In genomic region chr1:179016694-179017382, GRCh38 we compare ENCODE assay signal across 9 cellular contexts. TPM values are rescaled to one million over a fixed set of nuclear protein-coding genes. Genes with fewer than 3 reads are reported as not detected.
DNase-seq lines count a peak whose midpoint lies in the region; FAIRE-seq and TF ChIP-seq lines count a peak whose summit lies in the region.
"Had no signal": no experiment of that assay in that cellular context is flagged by ENCODE, and none has a peak within 500 bp of the region (broad histone marks: within the 10 kb centered on the region; RNA-seq: fewer than 3 reads in every experiment).

No MANE protein-coding gene starts in this region.

- H3K9me3 Mint-ChIP-seq in CD14-positive monocyte: peaks cover 0 to 3% (median 0%) of the 10 kb centered on the region in 7 donors
- H3K9me3 Mint-ChIP-seq in activated CD4-positive, alpha-beta memory T cell treated with anti-CD3 and anti-CD28 coated beads for 36 hours: no peaks in the 10 kb centered on the region

- no peak overlapping the region for H3K4me2 ChIP-seq in MM.1S (ENCODE audit: low read depth, low read length)

- TF ChIP-seq CTCF in CD14-positive monocyte (IDR thresholded peaks at IDR 0.05): no peak
- TF ChIP-seq CTCF in kidney (IDR thresholded peaks at IDR 0.05; ENCODE audit: borderline replicate concordance, extremely low read depth, insufficient read depth): no peak
- no peak for TF ChIP-seq CTCF in MM.1S (IDR thresholded peaks at IDR 0.05; ENCODE audit: low read length)

- no peak overlapping the region for H3K9ac ChIP-seq in kidney (ENCODE audit: low read length in 2 of 2)
- peak overlapping the region in 2 of 5 donors; percentile 17 to 38 for H3K9ac ChIP-seq in subcutaneous abdominal adipose tissue (ENCODE audit: low read length in 5 of 5)
- H3K9ac ChIP-seq in MM.1S (ENCODE audit: low read length): no peak overlapping the region

- no peaks in the 10 kb centered on the region for H3K27me3 ChIP-seq in MG63
- H3K27me3 ChIP-seq in subcutaneous abdominal adipose tissue (ENCODE audit: control insufficient read depth in 5 of 5, insufficient read depth in 4 of 5, low read length in 5 of 5): no peaks in the 10 kb centered on the region
- H3K27me3 ChIP-seq in MM.1S (replicated peaks; ENCODE audit: insufficient read depth, low read length): no peaks in the 10 kb centered on the region

- H3K27ac ChIP-seq in kidney (ENCODE audit: low read depth in 2 of 2, low read length in 2 of 2) (peak overlapping the region in 1 of 2 donors; percentile 21), subcutaneous abdominal adipose tissue (ENCODE audit: low read depth, low read length) (peak overlapping the region; percentile 66), MM.1S (ENCODE audit: low read length) (no peak overlapping the region)

- H3K4me3 ChIP-seq in MG63 (no peak overlapping the region), kidney (ENCODE audit: low read length in 2 of 2) (no peak overlapping the region), subcutaneous abdominal adipose tissue (ENCODE audit: low read depth in 1 of 5, low read length in 5 of 5) (peak overlapping the region in 3 of 5 donors; percentile 5 to 53 (median 12)), MM.1S (ENCODE audit: low read length) (no peak overlapping the region)

- CTCF ChIA-PET in activated CD4-positive, alpha-beta memory T cell treated with anti-CD3 and anti-CD28 coated beads for 36 hours (lab: Charles Lee): interaction anchor here (0.6 to 2.0 kb wide), 2 partner anchors 14 to 15 kb away, joined by 3 to 9 read pairs; no protein-coding TSS in a partner anchor

- peaks cover 0 to 3% (median 0%) of the 10 kb centered on the region in 3 donors for H3K27me3 Mint-ChIP-seq in CD14-positive monocyte (ENCODE audit: low read depth in 3 of 3)
- no peaks in the 10 kb centered on the region for H3K27me3 Mint-ChIP-seq in activated CD4-positive, alpha-beta memory T cell treated with anti-CD3 and anti-CD28 coated beads for 36 hours

- H3K36me3 ChIP-seq in MG63: no peaks in the 10 kb centered on the region
- H3K36me3 ChIP-seq in kidney (ENCODE audit: control insufficient read depth in 1 of 2, insufficient read depth in 2 of 2, low read length in 2 of 2): no peaks in the 10 kb centered on the region
- H3K36me3 ChIP-seq in subcutaneous abdominal adipose tissue (ENCODE audit: control insufficient read depth in 5 of 5, insufficient read depth in 5 of 5, low read length in 5 of 5): no peaks in the 10 kb centered on the region
- H3K36me3 ChIP-seq in MM.1S (replicated peaks; ENCODE audit: insufficient read depth, low read length): no peaks in the 10 kb centered on the region

- FAIRE-seq in kidney (lab: Jason Lieb, UNC): no peak
- FAIRE-seq: endometrium had no signal

- peak overlapping the region; percentile 75 to 93 (median 87) for H3K27ac Mint-ChIP-seq in CD14-positive monocyte
- H3K27ac Mint-ChIP-seq in activated CD4-positive, alpha-beta memory T cell treated with anti-CD3 and anti-CD28 coated beads for 36 hours: no peak overlapping the region

- H3K9me3 ChIP-seq in MG63: no peaks in the 10 kb centered on the region
- no peaks in the 10 kb centered on the region for H3K9me3 ChIP-seq in kidney (ENCODE audit: control insufficient read depth in 1 of 2, low read length in 2 of 2)
- H3K9me3 ChIP-seq in subcutaneous abdominal adipose tissue (ENCODE audit: control insufficient read depth in 5 of 5, low read length in 5 of 5): no peaks in the 10 kb centered on the region
- H3K9me3 ChIP-seq in MM.1S (replicated peaks; ENCODE audit: insufficient read depth, low read length): no peaks in the 10 kb centered on the region

- H3K4me1 ChIP-seq in kidney (ENCODE audit: control insufficient read depth in 1 of 2, insufficient read depth in 1 of 2, low read depth in 1 of 2, low read length in 2 of 2) (peaks cover 5 to 8% of the 10 kb centered on the region in 2 donors), subcutaneous abdominal adipose tissue (ENCODE audit: control insufficient read depth in 5 of 5, insufficient read depth in 5 of 5, low read length in 5 of 5) (peaks cover 3 to 54% (median 44%) of the 10 kb centered on the region in 5 donors), MM.1S (ENCODE audit: low read length) (no peaks in the 10 kb centered on the region)

- peak overlapping the region; percentile 50 to 78 for H3K4me3 Mint-ChIP-seq in CD14-positive monocyte
- H3K4me3 Mint-ChIP-seq in activated CD4-positive, alpha-beta memory T cell treated with anti-CD3 and anti-CD28 coated beads for 36 hours: no peak overlapping the region

- no peaks in the 10 kb centered on the region for H3F3A ChIP-seq in MM.1S (ENCODE audit: insufficient read depth, low read length)

- no peaks in the 10 kb centered on the region for H4K20me1 ChIP-seq in MM.1S (ENCODE audit: insufficient read depth, low read length)

- H2AFZ ChIP-seq in MM.1S (ENCODE audit: low read length): no peak overlapping the region

- intact Hi-C loops in CD14-positive monocyte (cut with micrococcal nuclease) (no loop called here), kidney (cut with DNase I) (no loop called here)
- intact Hi-C loops in activated CD4-positive, alpha-beta memory T cell treated with anti-CD3 and anti-CD28 coated beads for 36 hours (cut with micrococcal nuclease): no loop called here

- H3K4me1 Mint-ChIP-seq in CD14-positive monocyte: peaks cover 39% of the 10 kb centered on the region
- no peaks in the 10 kb centered on the region for H3K4me1 Mint-ChIP-seq in activated CD4-positive, alpha-beta memory T cell treated with anti-CD3 and anti-CD28 coated beads for 36 hours (ENCODE audit: low read depth)

- H3K9me2 ChIP-seq in MM.1S (replicated peaks; ENCODE audit: insufficient read depth, low read length): no peaks in the 10 kb centered on the region

- H3K36me3 Mint-ChIP-seq in CD14-positive monocyte: no peaks in the 10 kb centered on the region
- no peaks in the 10 kb centered on the region for H3K36me3 Mint-ChIP-seq in activated CD4-positive, alpha-beta memory T cell treated with anti-CD3 and anti-CD28 coated beads for 36 hours

- H3K79me2 ChIP-seq in MM.1S (ENCODE audit: low read length): no peaks in the 10 kb centered on the region

- POLR2A ChIA-PET in activated CD4-positive, alpha-beta memory T cell treated with anti-CD3 and anti-CD28 coated beads for 36 hours (lab: Charles Lee): no interaction called here

- peak; percentile 79 for DNase-seq in CD14-positive monocyte (ENCODE audit: low spot score)
- DNase-seq in MG63: peak; percentile 98
- peak; percentile 95 for DNase-seq in astrocyte of the hippocampus (ENCODE audit: low read depth, low spot score)
- peak; percentile 95 for DNase-seq in kidney
- no peak for DNase-seq in stimulated activated CD8-positive, alpha-beta memory T cell treated with anti-CD3 and anti-CD28 coated beads, Interleukin-4, amount 100 ng/mL, for 48 hours
- no peak for DNase-seq in MM.1S
- no peak for DNase-seq in activated CD4-positive, alpha-beta memory T cell treated with anti-CD3 and anti-CD28 coated beads for 36 hours

RNA-seq across cellular contexts. Expression of gene FAM20B, which starts 8.9 kb away (rescaled TPM):
- polyA plus RNA-seq in CD14-positive monocyte: 1 to 10 TPM; 4.0 to 4.4 TPM
- total RNA-seq in MG63 (2014; rRNA removed; shearing (Covaris generic); ENCODE audit: low replicate concordance): 29.6 and 33.2 TPM in 2 replicates
- total RNA-seq in kidney: 50.2 TPM
- 17.0 TPM for polyA plus RNA-seq in kidney (ENCODE audit: insufficient read depth, low read depth, low replicate concordance)
- total RNA-seq in activated CD4-positive, alpha-beta memory T cell treated with anti-CD3 and anti-CD28 coated beads for 36 hours: 10 to 100 TPM; 38.1 to 39.2 TPM

Comparison
In these comparisons a context has a peak if more than half of its experiments do, and no peak if none do; other contexts are left out.
1. DNase-seq: peak in CD14-positive monocyte (single experiment), MG63 (single experiment), astrocyte of the hippocampus (single experiment) and kidney (single experiment); none in stimulated activated CD8-positive, alpha-beta memory T cell treated with anti-CD3 and anti-CD28 coated beads, Interleukin-4, amount 100 ng/mL, for 48 hours (single experiment), MM.1S (single experiment) and activated CD4-positive, alpha-beta memory T cell treated with anti-CD3 and anti-CD28 coated beads for 36 hours (single experiment).
2. H3K4me3 ChIP-seq: peak in subcutaneous abdominal adipose tissue (3 of 5); none in MG63 (single experiment), kidney (0 of 2) and MM.1S (single experiment).